In the genomic region with DNA sequence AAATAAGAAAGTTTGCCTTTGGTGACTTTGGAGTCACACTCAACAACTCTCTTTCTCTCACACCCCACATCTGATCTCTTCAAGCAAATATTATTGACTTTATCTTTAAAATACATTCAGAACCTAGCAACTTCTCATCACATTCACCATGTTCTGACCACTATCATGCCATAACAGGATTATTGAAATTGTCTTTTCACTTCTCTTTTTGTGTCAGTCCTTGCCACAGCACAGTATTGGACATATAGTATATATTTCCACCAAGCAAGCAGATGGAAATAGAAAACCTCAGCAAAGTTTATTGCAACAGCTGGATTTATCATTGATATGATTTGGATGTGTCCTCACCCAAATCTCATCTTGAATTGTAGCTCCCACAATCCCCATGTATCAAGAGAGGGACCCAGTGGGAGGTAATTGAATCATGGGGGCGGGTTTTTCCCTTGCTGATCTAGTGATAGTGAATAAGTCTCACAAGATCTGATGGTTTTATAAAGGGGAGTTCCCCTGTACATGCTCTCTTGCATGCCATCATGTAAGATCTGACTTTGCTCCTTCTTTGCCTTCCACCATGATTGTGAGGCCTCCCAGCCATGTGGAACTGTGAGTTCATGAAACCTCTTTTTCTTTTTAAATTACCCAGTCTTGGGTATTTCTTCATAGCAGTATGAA, we compare ENCODE assay signal across 14 cellular contexts. TPM values are rescaled to one million over a fixed set of nuclear protein-coding genes. Genes with fewer than 3 reads are reported as not detected.
A peak's percentile ranks its signal among the peaks of the same experiment; 100 is the strongest.
DNase-seq lines count a peak whose midpoint lies in the region; ATAC-seq and FAIRE-seq lines count a peak whose summit lies in the region.
"Had no signal": no experiment of that assay in that cellular context is flagged by ENCODE, and none has a peak within 500 bp of the region (broad histone marks: within the 10 kb centered on the region; RNA-seq: fewer than 3 reads in every experiment).

No MANE protein-coding gene starts in this region.

- H3K4me1 ChIP-seq in HAP-1: no peaks in the 10 kb centered on the region

- DNase-seq in activated T-cell treated with anti-CD3 and anti-CD28 coated beads for 48 hours (ENCODE audit: low read depth) (peak; percentile 16), HAP-1 (ENCODE audit: low spot score in 2 of 2) (no peak), GM19239 (ENCODE audit: insufficient read length, low spot score) (no peak)
- DNase-seq in activated T-cell treated with anti-CD3 and anti-CD28 coated beads, Interleukin-2, amount 50 U/mL, for 1 hour: no peak
- peak; percentile 21 for DNase-seq in stimulated activated naive B cell treated with anti-CD40 and anti-IgM and Interleukin-4, amounts not matched to agents 10 μg/mL and 1 μg/mL and 100 μg/mL, for 72 hours
- no peak for DNase-seq in effector CD8-positive, alpha-beta T cell (lab: John Stamatoyannopoulos, UW)
- DNase-seq: amygdala, Calu3, cortex of kidney, mammary epithelial cell had no signal

- no peaks in the 10 kb centered on the region for H3K36me3 ChIP-seq in HAP-1 (replicated peaks)

- in situ Hi-C loops in HAP-1 (cut with MboI; ENCODE audit: low sequenced_read_pairs): no loop called here

- no peaks in the 10 kb centered on the region for H3K9me3 ChIP-seq in HAP-1

- no peak overlapping the region for H3K27ac Mint-ChIP-seq in activated T-helper 17 cell treated with anti-CD3 and anti-CD28 coated beads, Interleukin-2, amount 50 U/mL, for 72 hours
- H3K27ac Mint-ChIP-seq in stimulated activated naive B cell treated with anti-CD40 and anti-IgM and Interleukin-4, amounts not matched to agents 10 μg/mL and 1 μg/mL and 100 μg/mL, for 72 hours: no peak overlapping the region

- H3K36me3 Mint-ChIP-seq in activated T-helper 17 cell treated with anti-CD3 and anti-CD28 coated beads, Interleukin-2, amount 50 U/mL, for 72 hours (ENCODE audit: low read depth): no peaks in the 10 kb centered on the region
- peaks cover 0 to 1% of the 10 kb centered on the region in 2 donors for H3K36me3 Mint-ChIP-seq in stimulated activated naive B cell treated with anti-CD40 and anti-IgM and Interleukin-4, amounts not matched to agents 10 μg/mL and 1 μg/mL and 100 μg/mL, for 72 hours

- peak; percentile 64 for ATAC-seq in HG02759 (IDR thresholded peaks at IDR 0.05; ENCODE audit: unreplicated experiment)
- peak; percentile 77 for ATAC-seq in activated T-helper 17 cell treated with anti-CD3 and anti-CD28 coated beads, Interleukin-2, amount 50 U/mL, for 72 hours (replicated peaks)
- peak; percentile 91 to 93 for ATAC-seq in stimulated activated naive B cell treated with anti-CD40 and anti-IgM and Interleukin-4, amounts not matched to agents 10 μg/mL and 1 μg/mL and 100 μg/mL, for 72 hours (replicated peaks)

- no peak for FAIRE-seq in GM19239 (lab: Jason Lieb, UNC)
- FAIRE-seq: HTR-8/SVneo had no signal

- no peak overlapping the region for H3K4me3 ChIP-seq in HAP-1
- H3K4me3 ChIP-seq: skin epidermis had no signal

- no peaks in the 10 kb centered on the region for H3K27me3 ChIP-seq in HAP-1 (ENCODE audit: low read depth)

- H3K4me1 Mint-ChIP-seq in activated T-helper 17 cell treated with anti-CD3 and anti-CD28 coated beads, Interleukin-2, amount 50 U/mL, for 72 hours: peaks cover 4% of the 10 kb centered on the region
- H3K4me1 Mint-ChIP-seq in stimulated activated naive B cell treated with anti-CD40 and anti-IgM and Interleukin-4, amounts not matched to agents 10 μg/mL and 1 μg/mL and 100 μg/mL, for 72 hours: peaks cover 2 to 8% of the 10 kb centered on the region in 2 donors

- no peak overlapping the region for H3K4me3 Mint-ChIP-seq in activated T-helper 17 cell treated with anti-CD3 and anti-CD28 coated beads, Interleukin-2, amount 50 U/mL, for 72 hours
- no peak overlapping the region for H3K4me3 Mint-ChIP-seq in stimulated activated naive B cell treated with anti-CD40 and anti-IgM and Interleukin-4, amounts not matched to agents 10 μg/mL and 1 μg/mL and 100 μg/mL, for 72 hours

- H3K27me3 Mint-ChIP-seq in activated T-helper 17 cell treated with anti-CD3 and anti-CD28 coated beads, Interleukin-2, amount 50 U/mL, for 72 hours: no peaks in the 10 kb centered on the region
- no peaks in the 10 kb centered on the region for H3K27me3 Mint-ChIP-seq in stimulated activated naive B cell treated with anti-CD40 and anti-IgM and Interleukin-4, amounts not matched to agents 10 μg/mL and 1 μg/mL and 100 μg/mL, for 72 hours

- no peaks in the 10 kb centered on the region for H3K9me3 Mint-ChIP-seq in activated T-helper 17 cell treated with anti-CD3 and anti-CD28 coated beads, Interleukin-2, amount 50 U/mL, for 72 hours
- H3K9me3 Mint-ChIP-seq in stimulated activated naive B cell treated with anti-CD40 and anti-IgM and Interleukin-4, amounts not matched to agents 10 μg/mL and 1 μg/mL and 100 μg/mL, for 72 hours: peaks cover 0 to 5% of the 10 kb centered on the region in 2 donors

RNA-seq across cellular contexts. Expression of a gene that starts 26.9 kb away (rescaled TPM):
- 10 to 100 TPM in 1 of 2 donors, 1 to 10 TPM in 1; 3.1 to 14.9 TPM for total RNA-seq in activated T-helper 17 cell treated with anti-CD3 and anti-CD28 coated beads, Interleukin-2, amount 50 U/mL, for 72 hours

RNA-seq across cellular contexts. Expression of a gene that starts 26.9 kb away (rescaled TPM):
- 10 to 100 TPM; 22.9 to 35.0 TPM for total RNA-seq in activated T-helper 17 cell treated with anti-CD3 and anti-CD28 coated beads, Interleukin-2, amount 50 U/mL, for 72 hours

Comparison
In these comparisons a context has a peak if more than half of its experiments do, and no peak if none do; other contexts are left out.
1. DNase-seq: peak in activated T-cell treated with anti-CD3 and anti-CD28 coated beads for 48 hours (single experiment) and stimulated activated naive B cell treated with anti-CD40 and anti-IgM and Interleukin-4, amounts not matched to agents 10 μg/mL and 1 μg/mL and 100 μg/mL, for 72 hours (single experiment); none in activated T-cell treated with anti-CD3 and anti-CD28 coated beads, Interleukin-2, amount 50 U/mL, for 1 hour (single experiment), HAP-1 (0 of 2), effector CD8-positive, alpha-beta T cell (single experiment) and GM19239 (single experiment).
2. Peak in every context shown above with its lines, with median percentiles within 50 percentile points of each other: ATAC-seq.